Comparison of ENCODE assay signal across 1 cellular context in the genomic region with DNA sequence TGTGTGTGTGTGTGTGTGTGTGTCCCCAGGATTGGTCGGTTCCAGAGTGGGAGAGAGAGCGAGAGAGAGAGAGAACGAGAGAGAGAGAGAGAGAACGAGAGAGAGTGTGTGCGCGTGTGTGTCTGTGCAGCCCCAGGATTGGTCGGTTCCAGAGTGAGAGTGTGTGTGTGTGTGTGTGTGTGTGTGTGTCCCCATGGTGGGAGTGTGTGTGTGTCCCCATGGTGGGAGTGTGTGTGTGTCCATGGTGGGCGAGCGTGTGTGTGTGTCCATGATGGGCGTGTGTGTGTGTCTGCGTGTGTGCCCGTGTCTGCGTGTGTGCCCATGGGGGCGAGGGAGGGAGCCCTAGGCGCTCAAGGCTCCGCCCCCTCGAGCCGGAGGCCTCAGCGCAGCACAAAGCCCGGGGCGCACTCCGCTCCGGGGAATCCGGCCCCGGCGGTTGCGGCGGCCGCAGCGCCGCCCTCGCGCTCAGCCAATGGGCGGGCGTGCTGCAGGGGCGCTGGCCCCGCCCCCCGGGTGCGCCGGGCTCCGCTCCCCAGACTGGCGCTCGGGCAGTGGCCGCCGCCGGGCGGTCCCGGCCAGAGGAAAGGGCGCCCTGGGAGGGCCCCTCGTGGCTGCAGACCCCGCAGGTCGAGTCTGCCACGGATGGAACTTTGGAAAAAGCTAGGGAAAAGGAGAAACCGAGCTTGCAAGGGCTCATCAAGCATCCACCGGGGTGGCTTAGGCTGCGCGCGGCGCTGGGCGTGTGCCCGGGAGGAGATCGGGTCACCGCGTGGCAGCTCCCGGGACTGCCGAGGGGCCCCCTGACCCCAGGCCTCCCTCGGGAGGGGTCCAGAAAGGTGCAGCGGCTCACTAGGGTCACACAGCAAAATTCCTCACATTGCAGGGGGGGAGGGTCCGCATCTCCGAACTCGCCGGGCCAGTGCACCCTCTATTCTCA.
A peak's percentile ranks its signal among the peaks of the same experiment; 100 is the strongest.
TF ChIP-seq lines count a peak whose summit lies in the region.

No MANE protein-coding gene starts in this region.

TF ChIP-seq in HepG2, 621 proteins besides CTCF, POLR2A, EP300 and RAD21 (continued from another document and continues in another):
- TF ChIP-seq, protein P1, sequence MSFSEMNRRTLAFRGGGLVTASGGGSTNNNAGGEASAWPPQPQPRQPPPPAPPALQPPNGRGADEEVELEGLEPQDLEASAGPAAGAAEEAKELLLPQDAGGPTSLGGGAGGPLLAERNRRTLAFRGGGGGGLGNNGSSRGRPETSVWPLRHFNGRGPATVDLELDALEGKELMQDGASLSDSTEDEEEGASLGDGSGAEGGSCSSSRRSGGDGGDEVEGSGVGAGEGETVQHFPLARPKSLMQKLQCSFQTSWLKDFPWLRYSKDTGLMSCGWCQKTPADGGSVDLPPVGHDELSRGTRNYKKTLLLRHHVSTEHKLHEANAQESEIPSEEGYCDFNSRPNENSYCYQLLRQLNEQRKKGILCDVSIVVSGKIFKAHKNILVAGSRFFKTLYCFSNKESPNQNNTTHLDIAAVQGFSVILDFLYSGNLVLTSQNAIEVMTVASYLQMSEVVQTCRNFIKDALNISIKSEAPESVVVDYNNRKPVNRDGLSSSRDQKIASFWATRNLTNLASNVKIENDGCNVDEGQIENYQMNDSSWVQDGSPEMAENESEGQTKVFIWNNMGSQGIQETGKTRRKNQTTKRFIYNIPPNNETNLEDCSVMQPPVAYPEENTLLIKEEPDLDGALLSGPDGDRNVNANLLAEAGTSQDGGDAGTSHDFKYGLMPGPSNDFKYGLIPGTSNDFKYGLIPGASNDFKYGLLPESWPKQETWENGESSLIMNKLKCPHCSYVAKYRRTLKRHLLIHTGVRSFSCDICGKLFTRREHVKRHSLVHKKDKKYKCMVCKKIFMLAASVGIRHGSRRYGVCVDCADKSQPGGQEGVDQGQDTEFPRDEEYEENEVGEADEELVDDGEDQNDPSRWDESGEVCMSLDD (CRISPR knock-in tag; IDR thresholded peaks at IDR 0.05; ENCODE audit: borderline replicate concordance): no peak
- peak; percentile 81; the same call in 1 of the 2 replicates for TF ChIP-seq ZNF558 (CRISPR knock-in tag; IDR thresholded peaks at IDR 0.05; ENCODE audit: borderline replicate concordance)
- no peak for TF ChIP-seq XRCC5 (optimal IDR thresholded peaks at IDR 0.05; ENCODE audit: low read length)
- peak; percentile 51; the same call in 1 of the 2 replicates for TF ChIP-seq PAX8 (CRISPR knock-in tag; IDR thresholded peaks at IDR 0.05; ENCODE audit: borderline replicate concordance)
- TF ChIP-seq ZNF34 (CRISPR knock-in tag; IDR thresholded peaks at IDR 0.05; ENCODE audit: borderline replicate concordance): no peak; the same call in 1 of the 2 replicates
- TF ChIP-seq ZFYVE20 (CRISPR knock-in tag; IDR thresholded peaks at IDR 0.05; ENCODE audit: borderline replicate concordance, low read depth): no peak
- 0 out of 2 replicates have a peak, but pooled peaks have one; percentile 10 for TF ChIP-seq THAP8 (CRISPR knock-in tag; IDR thresholded peaks at IDR 0.05; ENCODE audit: borderline replicate concordance)
- TF ChIP-seq JUND (CRISPR knock-in tag; IDR thresholded peaks at IDR 0.05): no peak
- no peak for TF ChIP-seq RFX1 (IDR thresholded peaks at IDR 0.05)
- TF ChIP-seq ZNF775 (CRISPR knock-in tag; IDR thresholded peaks at IDR 0.05; ENCODE audit: borderline replicate concordance): peak; percentile 97
- no peak for TF ChIP-seq ZNF850 (CRISPR knock-in tag; conservative IDR thresholded peaks at IDR 0.05)
- TF ChIP-seq PRMT3 (CRISPR knock-in tag; IDR thresholded peaks at IDR 0.05; ENCODE audit: borderline replicate concordance, low read depth): 0 out of 2 replicates have a peak, but pooled peaks have one; percentile 54
- TF ChIP-seq ZNF768 (CRISPR knock-in tag; IDR thresholded peaks at IDR 0.05): peak; percentile 99
- TF ChIP-seq ZNF235 (CRISPR knock-in tag; IDR thresholded peaks at IDR 0.05; ENCODE audit: borderline replicate concordance): no peak
- TF ChIP-seq SNRNP70 (IDR thresholded peaks at IDR 0.05; ENCODE audit: low read depth, low read length): no peak
- TF ChIP-seq, protein P2, sequence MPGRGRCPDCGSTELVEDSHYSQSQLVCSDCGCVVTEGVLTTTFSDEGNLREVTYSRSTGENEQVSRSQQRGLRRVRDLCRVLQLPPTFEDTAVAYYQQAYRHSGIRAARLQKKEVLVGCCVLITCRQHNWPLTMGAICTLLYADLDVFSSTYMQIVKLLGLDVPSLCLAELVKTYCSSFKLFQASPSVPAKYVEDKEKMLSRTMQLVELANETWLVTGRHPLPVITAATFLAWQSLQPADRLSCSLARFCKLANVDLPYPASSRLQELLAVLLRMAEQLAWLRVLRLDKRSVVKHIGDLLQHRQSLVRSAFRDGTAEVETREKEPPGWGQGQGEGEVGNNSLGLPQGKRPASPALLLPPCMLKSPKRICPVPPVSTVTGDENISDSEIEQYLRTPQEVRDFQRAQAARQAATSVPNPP (CRISPR knock-in tag; IDR thresholded peaks at IDR 0.05): 0 out of 2 replicates have a peak, but pooled peaks have one; percentile 24
- TF ChIP-seq, protein P3, sequence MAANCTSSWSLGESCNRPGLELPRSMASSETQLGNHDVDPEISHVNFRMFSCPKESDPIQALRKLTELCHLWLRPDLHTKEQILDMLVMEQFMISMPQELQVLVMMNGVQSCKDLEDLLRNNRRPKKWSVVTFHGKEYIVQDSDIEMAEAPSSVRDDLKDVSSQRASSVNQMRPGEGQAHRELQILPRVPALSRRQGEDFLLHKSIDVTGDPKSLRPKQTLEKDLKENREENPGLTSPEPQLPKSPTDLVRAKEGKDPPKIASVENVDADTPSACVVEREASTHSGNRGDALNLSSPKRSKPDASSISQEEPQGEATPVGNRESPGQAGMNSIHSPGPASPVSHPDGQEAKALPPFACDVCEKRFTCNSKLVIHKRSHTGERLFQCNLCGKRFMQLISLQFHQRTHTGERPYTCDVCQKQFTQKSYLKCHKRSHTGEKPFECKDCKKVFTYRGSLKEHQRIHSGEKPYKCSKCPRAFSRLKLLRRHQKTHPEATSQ (CRISPR knock-in tag; IDR thresholded peaks at IDR 0.05; ENCODE audit: borderline replicate concordance): no peak
- no peak for TF ChIP-seq POLR2AphosphoS2 (IDR thresholded peaks at IDR 0.05; ENCODE audit: low read depth, low read length)
- TF ChIP-seq JUN (CRISPR knock-in tag; IDR thresholded peaks at IDR 0.05): no peak
- no peak; the same call in 1 of the 2 replicates for TF ChIP-seq ZMAT3 (CRISPR knock-in tag; conservative IDR thresholded peaks at IDR 0.05)
- no peak for TF ChIP-seq ZFP36L1 (CRISPR knock-in tag; IDR thresholded peaks at IDR 0.05)
- no peak for TF ChIP-seq ZNF607 (CRISPR knock-in tag; IDR thresholded peaks at IDR 0.05; ENCODE audit: borderline replicate concordance)
- TF ChIP-seq ZNF274 (CRISPR knock-in tag; IDR thresholded peaks at IDR 0.05): no peak
- peak; percentile 34 for TF ChIP-seq SPEN (CRISPR knock-in tag; IDR thresholded peaks at IDR 0.05; ENCODE audit: low read depth)
- TF ChIP-seq TCF7L2 (IDR thresholded peaks at IDR 0.05; ENCODE audit: low read depth, low read length): no peak
- TF ChIP-seq ZC3H13 (CRISPR knock-in tag; IDR thresholded peaks at IDR 0.05): no peak
- TF ChIP-seq SNAPC5 (CRISPR knock-in tag; IDR thresholded peaks at IDR 0.05; ENCODE audit: borderline replicate concordance): no peak
- TF ChIP-seq SRSF9 (IDR thresholded peaks at IDR 0.05; ENCODE audit: borderline replicate concordance, insufficient read depth, low read depth, low read length, poor library complexity, severe bottlenecking): no peak
- TF ChIP-seq PAWR (CRISPR knock-in tag; IDR thresholded peaks at IDR 0.05; ENCODE audit: borderline replicate concordance): no peak
- TF ChIP-seq, protein P4, sequence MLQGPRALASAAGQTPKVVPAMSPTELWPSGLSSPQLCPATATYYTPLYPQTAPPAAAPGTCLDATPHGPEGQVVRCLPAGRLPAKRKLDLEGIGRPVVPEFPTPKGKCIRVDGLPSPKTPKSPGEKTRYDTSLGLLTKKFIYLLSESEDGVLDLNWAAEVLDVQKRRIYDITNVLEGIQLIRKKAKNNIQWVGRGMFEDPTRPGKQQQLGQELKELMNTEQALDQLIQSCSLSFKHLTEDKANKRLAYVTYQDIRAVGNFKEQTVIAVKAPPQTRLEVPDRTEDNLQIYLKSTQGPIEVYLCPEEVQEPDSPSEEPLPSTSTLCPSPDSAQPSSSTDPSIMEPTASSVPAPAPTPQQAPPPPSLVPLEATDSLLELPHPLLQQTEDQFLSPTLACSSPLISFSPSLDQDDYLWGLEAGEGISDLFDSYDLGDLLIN (CRISPR knock-in tag; IDR thresholded peaks at IDR 0.05; ENCODE audit: borderline replicate concordance): no peak
- peak; percentile 83 for TF ChIP-seq ASH2L (IDR thresholded peaks at IDR 0.05; ENCODE audit: insufficient read length, low read depth, low read length)
- TF ChIP-seq ZNF367 (CRISPR knock-in tag; IDR thresholded peaks at IDR 0.05; ENCODE audit: borderline replicate concordance): no peak
- TF ChIP-seq KLF6 (CRISPR knock-in tag; IDR thresholded peaks at IDR 0.05): peak; percentile 69; the same call in 1 of the 2 replicates
- TF ChIP-seq ZNF329 (CRISPR knock-in tag; IDR thresholded peaks at IDR 0.05; ENCODE audit: low read depth): 0 out of 2 replicates have a peak, but pooled peaks have one; percentile 73
- TF ChIP-seq ZNF878 (CRISPR knock-in tag; IDR thresholded peaks at IDR 0.05): no peak
- TF ChIP-seq ZBTB8A (CRISPR knock-in tag; IDR thresholded peaks at IDR 0.05; ENCODE audit: borderline replicate concordance, low read depth): no peak; the same call in 1 of the 2 replicates
- TF ChIP-seq NFYC (CRISPR knock-in tag; IDR thresholded peaks at IDR 0.05): peak; percentile 35; the same call in 1 of the 2 replicates
- TF ChIP-seq ZNF503 (CRISPR knock-in tag; IDR thresholded peaks at IDR 0.05): 0 out of 2 replicates have a peak, but pooled peaks have one; percentile 46
- TF ChIP-seq ZMYM4 (CRISPR knock-in tag; IDR thresholded peaks at IDR 0.05): no peak; the same call in 1 of the 2 replicates
- TF ChIP-seq ZNF431 (CRISPR knock-in tag; IDR thresholded peaks at IDR 0.05; ENCODE audit: borderline replicate concordance, low read depth): 0 out of 2 replicates have a peak, but pooled peaks have one; percentile 79
- TF ChIP-seq ZZZ3 (CRISPR knock-in tag; IDR thresholded peaks at IDR 0.05; ENCODE audit: borderline replicate concordance): peak; percentile 79; the same call in 1 of the 2 replicates
- no peak for TF ChIP-seq ZNF33B (CRISPR knock-in tag; IDR thresholded peaks at IDR 0.05)
- TF ChIP-seq GABPA (IDR thresholded peaks at IDR 0.05; ENCODE audit: low read depth, low read length): no peak
- 0 out of 2 replicates have a peak, but pooled peaks have one; percentile 2 for TF ChIP-seq GABPA (CRISPR knock-in tag; IDR thresholded peaks at IDR 0.05; ENCODE audit: low read depth)
- TF ChIP-seq, protein P5, sequence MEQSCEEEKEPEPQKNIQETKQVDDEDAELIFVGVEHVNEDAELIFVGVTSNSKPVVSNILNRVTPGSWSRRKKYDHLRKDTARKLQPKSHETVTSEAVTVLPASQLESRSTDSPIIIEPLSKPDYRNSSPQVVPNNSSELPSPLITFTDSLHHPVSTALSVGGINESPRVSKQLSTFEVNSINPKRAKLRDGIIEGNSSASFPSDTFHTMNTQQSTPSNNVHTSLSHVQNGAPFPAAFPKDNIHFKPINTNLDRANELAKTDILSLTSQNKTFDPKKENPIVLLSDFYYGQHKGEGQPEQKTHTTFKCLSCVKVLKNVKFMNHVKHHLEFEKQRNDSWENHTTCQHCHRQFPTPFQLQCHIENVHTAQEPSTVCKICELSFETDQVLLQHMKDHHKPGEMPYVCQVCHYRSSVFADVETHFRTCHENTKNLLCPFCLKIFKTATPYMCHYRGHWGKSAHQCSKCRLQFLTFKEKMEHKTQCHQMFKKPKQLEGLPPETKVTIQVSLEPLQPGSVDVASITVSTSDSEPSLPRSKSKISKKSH (CRISPR knock-in tag; IDR thresholded peaks at IDR 0.05; ENCODE audit: borderline replicate concordance): no peak
- no peak for TF ChIP-seq NR3C1 (CRISPR knock-in tag; IDR thresholded peaks at IDR 0.05)
- TF ChIP-seq ZNF83 (CRISPR knock-in tag; IDR thresholded peaks at IDR 0.05; ENCODE audit: borderline replicate concordance): no peak
- TF ChIP-seq ZNF704 (CRISPR knock-in tag; IDR thresholded peaks at IDR 0.05; ENCODE audit: borderline replicate concordance): no peak
- no peak for TF ChIP-seq HOXA7 (CRISPR knock-in tag; IDR thresholded peaks at IDR 0.05)
- TF ChIP-seq CCAR2 (optimal IDR thresholded peaks at IDR 0.05; ENCODE audit: low read depth, low read length): no peak
- TF ChIP-seq ZNF790 (CRISPR knock-in tag; IDR thresholded peaks at IDR 0.05; ENCODE audit: borderline replicate concordance): no peak
- TF ChIP-seq HMG20B (CRISPR knock-in tag; conservative IDR thresholded peaks at IDR 0.05): peak; percentile 24; the same call in 1 of the 2 replicates
- TF ChIP-seq ZNF317 (CRISPR knock-in tag; IDR thresholded peaks at IDR 0.05): no peak
- TF ChIP-seq SIX4 (CRISPR knock-in tag; IDR thresholded peaks at IDR 0.05): no peak
- TF ChIP-seq ISL2 (CRISPR knock-in tag; IDR thresholded peaks at IDR 0.05): peak; percentile 54; the same call in 1 of the 2 replicates
